ENCODE assay signal across 23 cellular contexts in genomic region chr16:66260522-66261290, GRCh38.
"Had no signal": no experiment of that assay in that cellular context is flagged by ENCODE, and none has a peak within 500 bp of the region (broad histone marks: within the 10 kb centered on the region; RNA-seq: fewer than 3 reads in every experiment).

No MANE protein-coding gene starts in this region.

- H3K36me3 Mint-ChIP-seq: activated naive CD8-positive, alpha-beta T cell had no signal

- H3K4me1 ChIP-seq: ascending aorta, prostate gland had no signal

- H3K9me3 ChIP-seq: adrenal gland, ascending aorta, left ventricle myocardium inferior, prostate gland, thoracic aorta, upper lobe of right lung had no signal

- H3K27me3 ChIP-seq: adrenal gland, ascending aorta, upper lobe of right lung had no signal

- H3K4me1 Mint-ChIP-seq: activated B cell treated with CpG ODN at 0.5 μM for 24 hours had no signal

- H3K27ac Mint-ChIP-seq: activated B cell treated with CpG ODN at 0.5 μM for 24 hours; activated CD8-positive, alpha-beta T cell treated with anti-CD3 and anti-CD28 coated beads for 36 hours; activated naive CD8-positive, alpha-beta T cell; activated T-helper 2 cell treated with anti-CD3 and anti-CD28 coated beads, Interferon-gamma antibody, Interleukin-2, Interleukin-4, amounts not matched to agents 10 μg/mL and 5 μg/mL and 100 μg/mL, durations not matched to agents 14 hours and 24 hours and 36 hours had no signal

- ATAC-seq: activated CD8-positive, alpha-beta T cell treated with anti-CD3 and anti-CD28 coated beads for 36 hours; activated T-cell treated with anti-CD3 and anti-CD28 coated beads, Interleukin-2, amount 50 U/mL, for 4 hours; esophagus mucosa; upper lobe of right lung had no signal

- H3K36me3 ChIP-seq: adrenal gland, ascending aorta, brain microvascular endothelial cell, left ventricle myocardium inferior, prostate gland, thoracic aorta, upper lobe of right lung had no signal

- H3K4me3 Mint-ChIP-seq: activated B cell treated with CpG ODN at 0.5 μM for 24 hours; activated CD8-positive, alpha-beta T cell treated with anti-CD3 and anti-CD28 coated beads for 36 hours; activated naive CD8-positive, alpha-beta T cell; activated T-cell treated with anti-CD3 and anti-CD28 coated beads, Interleukin-2, amount 50 U/mL, for 4 hours had no signal

- H3K9me3 Mint-ChIP-seq: activated B cell treated with CpG ODN at 0.5 μM for 24 hours; activated CD8-positive, alpha-beta T cell treated with anti-CD3 and anti-CD28 coated beads for 36 hours; activated T-cell treated with anti-CD3 and anti-CD28 coated beads, Interleukin-2, amount 50 U/mL, for 4 hours; activated T-helper 2 cell treated with anti-CD3 and anti-CD28 coated beads, Interferon-gamma antibody, Interleukin-2, Interleukin-4, amounts not matched to agents 10 μg/mL and 5 μg/mL and 100 μg/mL, durations not matched to agents 14 hours and 24 hours and 36 hours had no signal

- H3K27ac ChIP-seq: adrenal gland, ascending aorta, brain microvascular endothelial cell, left ventricle myocardium inferior, prostate gland, thoracic aorta, upper lobe of right lung had no signal

- H3K4me3 ChIP-seq: adrenal gland, ascending aorta, left ventricle myocardium inferior, prostate gland, thoracic aorta, upper lobe of right lung had no signal

- DNase-seq: activated B cell treated with CpG ODN at 0.5 μM for 24 hours; activated CD4-positive, alpha-beta T cell treated with anti-CD3 and anti-CD28 coated beads for 4 hours; activated CD8-positive, alpha-beta T cell treated with anti-CD3 and anti-CD28 coated beads for 36 hours; activated naive CD4-positive, alpha-beta T cell; activated T-cell treated with anti-CD3 and anti-CD28 coated beads, Interleukin-2, amount 50 U/mL, for 4 hours; brain microvascular endothelial cell; central memory CD4-positive, alpha-beta T cell; effector memory CD4-positive, alpha-beta T cell; glutamatergic neuron; hippocampal formation; left ventricle myocardium inferior; midbrain; stimulated activated CD4-positive, alpha-beta T cell treated with anti-CD3 and anti-CD28 coated beads, Interleukin-2, amount 100 ng/mL, for 48 hours; stimulated activated naive CD4-positive, alpha-beta T cell treated with Interleukin-2 at 50 U/mL for 16 hours; T-helper 9 cell; upper lobe of right lung had no signal
